In genomic region chr9:133609311-133610098, GRCh38 we compare ENCODE assay signal across 1 cellular context.
TF ChIP-seq lines count a peak whose summit lies in the region.

Gene FAM163B (minus strand): TSS chr9:133609389. CDS start chr9:133580223, 29,166 bp downstream.

TF ChIP-seq in HepG2, 621 proteins besides CTCF, POLR2A, EP300 and RAD21 (continued from another document and continues in another):
- TF ChIP-seq ZNF687 (CRISPR knock-in tag; IDR thresholded peaks at IDR 0.05): peak; percentile 45
- no peak for TF ChIP-seq TAF15 (IDR thresholded peaks at IDR 0.05; ENCODE audit: low read depth, low read length, poor library complexity, severe bottlenecking)
- TF ChIP-seq, protein P1, sequence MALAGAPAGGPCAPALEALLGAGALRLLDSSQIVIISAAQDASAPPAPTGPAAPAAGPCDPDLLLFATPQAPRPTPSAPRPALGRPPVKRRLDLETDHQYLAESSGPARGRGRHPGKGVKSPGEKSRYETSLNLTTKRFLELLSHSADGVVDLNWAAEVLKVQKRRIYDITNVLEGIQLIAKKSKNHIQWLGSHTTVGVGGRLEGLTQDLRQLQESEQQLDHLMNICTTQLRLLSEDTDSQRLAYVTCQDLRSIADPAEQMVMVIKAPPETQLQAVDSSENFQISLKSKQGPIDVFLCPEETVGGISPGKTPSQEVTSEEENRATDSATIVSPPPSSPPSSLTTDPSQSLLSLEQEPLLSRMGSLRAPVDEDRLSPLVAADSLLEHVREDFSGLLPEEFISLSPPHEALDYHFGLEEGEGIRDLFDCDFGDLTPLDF (CRISPR knock-in tag; IDR thresholded peaks at IDR 0.05): no peak
- no peak for TF ChIP-seq KLF12 (CRISPR knock-in tag; IDR thresholded peaks at IDR 0.05; ENCODE audit: borderline replicate concordance)
- TF ChIP-seq SMARCC2 (IDR thresholded peaks at IDR 0.05): no peak
- no peak for TF ChIP-seq PRPF4 (IDR thresholded peaks at IDR 0.05; ENCODE audit: low read depth, low read length, poor library complexity, severe bottlenecking)
- TF ChIP-seq ZNF253 (CRISPR knock-in tag; IDR thresholded peaks at IDR 0.05; ENCODE audit: borderline replicate concordance): no peak
- TF ChIP-seq HMG20B (CRISPR knock-in tag; conservative IDR thresholded peaks at IDR 0.05): no peak
- no peak for TF ChIP-seq MED1 (CRISPR knock-in tag; IDR thresholded peaks at IDR 0.05)
- TF ChIP-seq BORCS8-MEF2B (CRISPR knock-in tag; IDR thresholded peaks at IDR 0.05): peak; percentile 65; the same call in 1 of the 2 replicates
- no peak for TF ChIP-seq ZNF776 (CRISPR knock-in tag; IDR thresholded peaks at IDR 0.05)
- TF ChIP-seq SRSF1 (optimal IDR thresholded peaks at IDR 0.05; ENCODE audit: low read depth, low read length): no peak
- no peak for TF ChIP-seq ZNF790 (CRISPR knock-in tag; IDR thresholded peaks at IDR 0.05; ENCODE audit: borderline replicate concordance)
- TF ChIP-seq ZNF543 (CRISPR knock-in tag; IDR thresholded peaks at IDR 0.05): no peak
- TF ChIP-seq REL (CRISPR knock-in tag; conservative IDR thresholded peaks at IDR 0.05): no peak
- no peak for TF ChIP-seq SATB2 (CRISPR knock-in tag; IDR thresholded peaks at IDR 0.05)
- TF ChIP-seq ZNF335 (CRISPR knock-in tag; IDR thresholded peaks at IDR 0.05): no peak
- no peak for TF ChIP-seq BCL3 (CRISPR knock-in tag; IDR thresholded peaks at IDR 0.05)
- TF ChIP-seq PBX3 (CRISPR knock-in tag; IDR thresholded peaks at IDR 0.05; ENCODE audit: borderline replicate concordance): peak; percentile 80; the same call in 1 of the 2 replicates
- TF ChIP-seq CHCHD3 (CRISPR knock-in tag; IDR thresholded peaks at IDR 0.05): no peak
- 0 out of 2 replicates have a peak, but pooled peaks have one; percentile 14 for TF ChIP-seq ZNF629 (CRISPR knock-in tag; conservative IDR thresholded peaks at IDR 0.05)
- TF ChIP-seq TBX3 (IDR thresholded peaks at IDR 0.05; ENCODE audit: borderline replicate concordance): no peak
- TF ChIP-seq RBM39 (IDR thresholded peaks at IDR 0.05; ENCODE audit: low read depth, low read length, poor library complexity, severe bottlenecking): no peak
- TF ChIP-seq ZEB1 (IDR thresholded peaks at IDR 0.05; ENCODE audit: insufficient replicate concordance, low read depth): no peak
- TF ChIP-seq ZSCAN31 (CRISPR knock-in tag; IDR thresholded peaks at IDR 0.05; ENCODE audit: low read depth): no peak
- TF ChIP-seq ZNF280B (CRISPR knock-in tag; IDR thresholded peaks at IDR 0.05; ENCODE audit: borderline replicate concordance): no peak
- TF ChIP-seq MED13 (CRISPR knock-in tag; IDR thresholded peaks at IDR 0.05): 0 out of 2 replicates have a peak, but pooled peaks have one; percentile 38
- no peak for TF ChIP-seq ZNF282 (IDR thresholded peaks at IDR 0.05; ENCODE audit: partially characterized antibody)
- TF ChIP-seq ELF3 (CRISPR knock-in tag; IDR thresholded peaks at IDR 0.05): peak; percentile 38; the same call in 1 of the 2 replicates
- no peak for TF ChIP-seq KDM3A (CRISPR knock-in tag; IDR thresholded peaks at IDR 0.05; ENCODE audit: low read depth)
- TF ChIP-seq, protein P2, sequence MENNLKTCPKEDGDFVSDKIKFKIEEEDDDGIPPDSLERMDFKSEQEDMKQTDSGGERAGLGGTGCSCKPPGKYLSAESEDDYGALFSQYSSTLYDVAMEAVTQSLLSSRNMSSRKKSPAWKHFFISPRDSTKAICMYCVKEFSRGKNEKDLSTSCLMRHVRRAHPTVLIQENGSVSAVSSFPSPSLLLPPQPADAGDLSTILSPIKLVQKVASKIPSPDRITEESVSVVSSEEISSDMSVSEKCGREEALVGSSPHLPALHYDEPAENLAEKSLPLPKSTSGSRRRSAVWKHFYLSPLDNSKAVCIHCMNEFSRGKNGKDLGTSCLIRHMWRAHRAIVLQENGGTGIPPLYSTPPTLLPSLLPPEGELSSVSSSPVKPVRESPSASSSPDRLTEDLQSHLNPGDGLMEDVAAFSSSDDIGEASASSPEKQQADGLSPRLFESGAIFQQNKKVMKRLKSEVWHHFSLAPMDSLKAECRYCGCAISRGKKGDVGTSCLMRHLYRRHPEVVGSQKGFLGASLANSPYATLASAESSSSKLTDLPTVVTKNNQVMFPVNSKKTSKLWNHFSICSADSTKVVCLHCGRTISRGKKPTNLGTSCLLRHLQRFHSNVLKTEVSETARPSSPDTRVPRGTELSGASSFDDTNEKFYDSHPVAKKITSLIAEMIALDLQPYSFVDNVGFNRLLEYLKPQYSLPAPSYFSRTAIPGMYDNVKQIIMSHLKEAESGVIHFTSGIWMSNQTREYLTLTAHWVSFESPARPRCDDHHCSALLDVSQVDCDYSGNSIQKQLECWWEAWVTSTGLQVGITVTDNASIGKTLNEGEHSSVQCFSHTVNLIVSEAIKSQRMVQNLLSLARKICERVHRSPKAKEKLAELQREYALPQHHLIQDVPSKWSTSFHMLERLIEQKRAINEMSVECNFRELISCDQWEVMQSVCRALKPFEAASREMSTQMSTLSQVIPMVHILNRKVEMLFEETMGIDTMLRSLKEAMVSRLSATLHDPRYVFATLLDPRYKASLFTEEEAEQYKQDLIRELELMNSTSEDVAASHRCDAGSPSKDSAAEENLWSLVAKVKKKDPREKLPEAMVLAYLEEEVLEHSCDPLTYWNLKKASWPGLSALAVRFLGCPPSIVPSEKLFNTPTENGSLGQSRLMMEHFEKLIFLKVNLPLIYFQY (CRISPR knock-in tag; IDR thresholded peaks at IDR 0.05; ENCODE audit: borderline replicate concordance): 0 out of 2 replicates have a peak, but pooled peaks have one; percentile 49
- no peak for TF ChIP-seq POLR2AphosphoS2 (IDR thresholded peaks at IDR 0.05; ENCODE audit: low read depth, low read length)
- TF ChIP-seq RARA (CRISPR knock-in tag; IDR thresholded peaks at IDR 0.05): peak; percentile 48; the same call in 1 of the 2 replicates
- TF ChIP-seq ZNF121 (CRISPR knock-in tag; IDR thresholded peaks at IDR 0.05): no peak
- no peak for TF ChIP-seq ZNF235 (CRISPR knock-in tag; IDR thresholded peaks at IDR 0.05; ENCODE audit: borderline replicate concordance)
- TF ChIP-seq NR2F6 (IDR thresholded peaks at IDR 0.05): no peak
- TF ChIP-seq NR2F6 (CRISPR knock-in tag; IDR thresholded peaks at IDR 0.05): no peak
- TF ChIP-seq CEBPB (IDR thresholded peaks at IDR 0.05; ENCODE audit: borderline replicate concordance, low read depth, low read length): no peak
- peak; percentile 95 to 99 for TF ChIP-seq REST (IDR thresholded peaks at IDR 0.05; ENCODE audit: borderline replicate concordance in 1 of 2, low read depth in 1 of 2, low read length in 2 of 2)
- TF ChIP-seq TBX2 (CRISPR knock-in tag; IDR thresholded peaks at IDR 0.05; ENCODE audit: borderline replicate concordance): 0 out of 2 replicates have a peak, but pooled peaks have one; percentile 29
- peak; percentile 52; the same call in 1 of the 2 replicates for TF ChIP-seq ATF3 (CRISPR knock-in tag; IDR thresholded peaks at IDR 0.05)
- TF ChIP-seq ZNF768 (CRISPR knock-in tag; IDR thresholded peaks at IDR 0.05): peak; percentile 18; the same call in 1 of the 2 replicates
- no peak for TF ChIP-seq HNRNPL (IDR thresholded peaks at IDR 0.05; ENCODE audit: low read depth, low read length)
- TF ChIP-seq TRAFD1 (CRISPR knock-in tag; IDR thresholded peaks at IDR 0.05; ENCODE audit: borderline replicate concordance): no peak
- no peak for TF ChIP-seq AHR (CRISPR knock-in tag; IDR thresholded peaks at IDR 0.05)
